Comparison of ENCODE assay signal across 7 cellular contexts in the genomic region with DNA sequence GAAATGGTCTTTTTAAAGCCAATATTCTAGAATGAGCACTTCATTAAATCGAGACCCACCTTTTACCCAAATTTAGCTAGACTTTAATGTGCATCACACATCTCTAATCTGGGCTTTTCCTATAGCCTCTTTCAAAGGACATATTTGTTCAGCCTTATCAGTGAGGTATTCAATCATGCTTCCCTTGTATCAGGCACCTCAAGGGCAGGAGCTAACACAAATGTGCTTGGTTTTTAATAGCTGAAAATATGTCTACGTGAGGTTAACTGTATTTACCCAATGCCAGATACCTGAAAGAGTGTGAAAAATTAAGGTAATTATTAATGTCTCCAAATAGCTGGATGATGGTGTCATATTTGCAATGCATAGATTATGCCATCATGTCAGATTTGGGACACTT.
"Had no signal": no experiment of that assay in that cellular context is flagged by ENCODE, and none has a peak within 500 bp of the region (broad histone marks: within the 10 kb centered on the region; RNA-seq: fewer than 3 reads in every experiment).

No MANE protein-coding gene starts in this region.

- FAIRE-seq: GM12878, GM12891, GM12892, GM18507, GM19239 had no signal

- H3K4me3 ChIP-seq: GM12878 had no signal

- DNase-seq: GDM1, GF-D8 had no signal

- ATAC-seq: GM12878 had no signal
